Comparison of ENCODE assay signal across 2 cellular contexts in genomic region chr6:28683945-28684538, GRCh38.
TF ChIP-seq lines count a peak whose summit lies in the region.

No MANE protein-coding gene starts in this region.

TF ChIP-seq in GM12878, 131 proteins besides CTCF, POLR2A, EP300 and RAD21 (continued from another document):
- TF ChIP-seq, protein P1, sequence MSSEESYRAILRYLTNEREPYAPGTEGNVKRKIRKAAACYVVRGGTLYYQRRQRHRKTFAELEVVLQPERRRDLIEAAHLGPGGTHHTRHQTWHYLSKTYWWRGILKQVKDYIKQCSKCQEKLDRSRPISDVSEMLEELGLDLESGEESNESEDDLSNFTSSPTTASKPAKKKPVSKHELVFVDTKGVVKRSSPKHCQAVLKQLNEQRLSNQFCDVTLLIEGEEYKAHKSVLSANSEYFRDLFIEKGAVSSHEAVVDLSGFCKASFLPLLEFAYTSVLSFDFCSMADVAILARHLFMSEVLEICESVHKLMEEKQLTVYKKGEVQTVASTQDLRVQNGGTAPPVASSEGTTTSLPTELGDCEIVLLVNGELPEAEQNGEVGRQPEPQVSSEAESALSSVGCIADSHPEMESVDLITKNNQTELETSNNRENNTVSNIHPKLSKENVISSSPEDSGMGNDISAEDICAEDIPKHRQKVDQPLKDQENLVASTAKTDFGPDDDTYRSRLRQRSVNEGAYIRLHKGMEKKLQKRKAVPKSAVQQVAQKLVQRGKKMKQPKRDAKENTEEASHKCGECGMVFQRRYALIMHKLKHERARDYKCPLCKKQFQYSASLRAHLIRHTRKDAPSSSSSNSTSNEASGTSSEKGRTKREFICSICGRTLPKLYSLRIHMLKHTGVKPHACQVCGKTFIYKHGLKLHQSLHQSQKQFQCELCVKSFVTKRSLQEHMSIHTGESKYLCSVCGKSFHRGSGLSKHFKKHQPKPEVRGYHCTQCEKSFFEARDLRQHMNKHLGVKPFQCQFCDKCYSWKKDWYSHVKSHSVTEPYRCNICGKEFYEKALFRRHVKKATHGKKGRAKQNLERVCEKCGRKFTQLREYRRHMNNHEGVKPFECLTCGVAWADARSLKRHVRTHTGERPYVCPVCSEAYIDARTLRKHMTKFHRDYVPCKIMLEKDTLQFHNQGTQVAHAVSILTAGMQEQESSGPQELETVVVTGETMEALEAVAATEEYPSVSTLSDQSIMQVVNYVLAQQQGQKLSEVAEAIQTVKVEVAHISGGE (CRISPR knock-in tag; IDR thresholded peaks at IDR 0.05) = no peak
- TF ChIP-seq, protein P2, sequence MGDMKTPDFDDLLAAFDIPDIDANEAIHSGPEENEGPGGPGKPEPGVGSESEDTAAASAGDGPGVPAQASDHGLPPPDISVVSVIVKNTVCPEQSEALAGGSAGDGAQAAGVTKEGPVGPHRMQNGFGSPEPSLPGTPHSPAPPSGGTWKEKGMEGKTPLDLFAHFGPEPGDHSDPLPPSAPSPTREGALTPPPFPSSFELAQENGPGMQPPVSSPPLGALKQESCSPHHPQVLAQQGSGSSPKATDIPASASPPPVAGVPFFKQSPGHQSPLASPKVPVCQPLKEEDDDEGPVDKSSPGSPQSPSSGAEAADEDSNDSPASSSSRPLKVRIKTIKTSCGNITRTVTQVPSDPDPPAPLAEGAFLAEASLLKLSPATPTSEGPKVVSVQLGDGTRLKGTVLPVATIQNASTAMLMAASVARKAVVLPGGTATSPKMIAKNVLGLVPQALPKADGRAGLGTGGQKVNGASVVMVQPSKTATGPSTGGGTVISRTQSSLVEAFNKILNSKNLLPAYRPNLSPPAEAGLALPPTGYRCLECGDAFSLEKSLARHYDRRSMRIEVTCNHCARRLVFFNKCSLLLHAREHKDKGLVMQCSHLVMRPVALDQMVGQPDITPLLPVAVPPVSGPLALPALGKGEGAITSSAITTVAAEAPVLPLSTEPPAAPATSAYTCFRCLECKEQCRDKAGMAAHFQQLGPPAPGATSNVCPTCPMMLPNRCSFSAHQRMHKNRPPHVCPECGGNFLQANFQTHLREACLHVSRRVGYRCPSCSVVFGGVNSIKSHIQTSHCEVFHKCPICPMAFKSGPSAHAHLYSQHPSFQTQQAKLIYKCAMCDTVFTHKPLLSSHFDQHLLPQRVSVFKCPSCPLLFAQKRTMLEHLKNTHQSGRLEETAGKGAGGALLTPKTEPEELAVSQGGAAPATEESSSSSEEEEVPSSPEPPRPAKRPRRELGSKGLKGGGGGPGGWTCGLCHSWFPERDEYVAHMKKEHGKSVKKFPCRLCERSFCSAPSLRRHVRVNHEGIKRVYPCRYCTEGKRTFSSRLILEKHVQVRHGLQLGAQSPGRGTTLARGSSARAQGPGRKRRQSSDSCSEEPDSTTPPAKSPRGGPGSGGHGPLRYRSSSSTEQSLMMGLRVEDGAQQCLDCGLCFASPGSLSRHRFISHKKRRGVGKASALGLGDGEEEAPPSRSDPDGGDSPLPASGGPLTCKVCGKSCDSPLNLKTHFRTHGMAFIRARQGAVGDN (IDR thresholded peaks at IDR 0.05) = no peak
- peak; percentile 52 for TF ChIP-seq SMC3 (IDR thresholded peaks at IDR 0.05; ENCODE audit: borderline replicate concordance, low read length)
- no peak for TF ChIP-seq SMARCA5 (IDR thresholded peaks at IDR 0.05)

TF ChIP-seq in HepG2, 621 proteins besides CTCF, POLR2A, EP300 and RAD21 (continued from another document and continues in another):
- TF ChIP-seq, protein P3, sequence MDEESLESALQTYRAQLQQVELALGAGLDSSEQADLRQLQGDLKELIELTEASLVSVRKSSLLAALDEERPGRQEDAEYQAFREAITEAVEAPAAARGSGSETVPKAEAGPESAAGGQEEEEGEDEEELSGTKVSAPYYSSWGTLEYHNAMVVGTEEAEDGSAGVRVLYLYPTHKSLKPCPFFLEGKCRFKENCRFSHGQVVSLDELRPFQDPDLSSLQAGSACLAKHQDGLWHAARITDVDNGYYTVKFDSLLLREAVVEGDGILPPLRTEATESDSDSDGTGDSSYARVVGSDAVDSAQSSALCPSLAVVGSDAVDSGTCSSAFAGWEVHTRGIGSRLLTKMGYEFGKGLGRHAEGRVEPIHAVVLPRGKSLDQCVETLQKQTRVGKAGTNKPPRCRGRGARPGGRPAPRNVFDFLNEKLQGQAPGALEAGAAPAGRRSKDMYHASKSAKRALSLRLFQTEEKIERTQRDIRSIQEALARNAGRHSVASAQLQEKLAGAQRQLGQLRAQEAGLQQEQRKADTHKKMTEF (CRISPR knock-in tag; IDR thresholded peaks at IDR 0.05) = peak; percentile 37; the same call in 1 of the 2 replicates
- TF ChIP-seq, protein P4, sequence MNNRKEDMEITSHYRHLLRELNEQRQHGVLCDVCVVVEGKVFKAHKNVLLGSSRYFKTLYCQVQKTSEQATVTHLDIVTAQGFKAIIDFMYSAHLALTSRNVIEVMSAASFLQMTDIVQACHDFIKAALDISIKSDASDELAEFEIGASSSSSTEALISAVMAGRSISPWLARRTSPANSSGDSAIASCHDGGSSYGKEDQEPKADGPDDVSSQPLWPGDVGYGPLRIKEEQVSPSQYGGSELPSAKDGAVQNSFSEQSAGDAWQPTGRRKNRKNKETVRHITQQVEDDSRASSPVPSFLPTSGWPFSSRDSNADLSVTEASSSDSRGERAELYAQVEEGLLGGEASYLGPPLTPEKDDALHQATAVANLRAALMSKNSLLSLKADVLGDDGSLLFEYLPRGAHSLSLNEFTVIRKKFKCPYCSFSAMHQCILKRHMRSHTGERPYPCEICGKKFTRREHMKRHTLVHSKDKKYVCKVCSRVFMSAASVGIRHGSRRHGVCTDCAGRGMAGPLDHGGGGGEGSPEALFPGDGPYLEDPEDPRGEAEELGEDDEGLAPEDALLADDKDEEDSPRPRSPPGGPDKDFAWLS (CRISPR knock-in tag; IDR thresholded peaks at IDR 0.05; ENCODE audit: borderline replicate concordance) = no peak
- TF ChIP-seq NAIF1 (CRISPR knock-in tag; IDR thresholded peaks at IDR 0.05; ENCODE audit: borderline replicate concordance) (peak; percentile 74; the same call in 1 of the 2 replicates), ZNF331 (CRISPR knock-in tag; IDR thresholded peaks at IDR 0.05) (no peak), MED1 (CRISPR knock-in tag; IDR thresholded peaks at IDR 0.05) (peak; percentile 41; the same call in 1 of the 2 replicates), TEAD3 (CRISPR knock-in tag; optimal IDR thresholded peaks at IDR 0.05; ENCODE audit: borderline replicate concordance) (peak; percentile 67), ZNF607 (CRISPR knock-in tag; IDR thresholded peaks at IDR 0.05; ENCODE audit: borderline replicate concordance) (no peak), SALL1 (CRISPR knock-in tag; IDR thresholded peaks at IDR 0.05) (0 out of 2 replicates have a peak, but pooled peaks have one; percentile 18), ZSCAN20 (CRISPR knock-in tag; IDR thresholded peaks at IDR 0.05; ENCODE audit: borderline replicate concordance) (no peak), ZNF574 (CRISPR knock-in tag; IDR thresholded peaks at IDR 0.05) (peak; percentile 71), FOXK1 (CRISPR knock-in tag; IDR thresholded peaks at IDR 0.05; ENCODE audit: borderline replicate concordance, low read depth) (peak; percentile 20; the same call in 1 of the 2 replicates), GABPA (IDR thresholded peaks at IDR 0.05; ENCODE audit: low read depth, low read length) (no peak), GABPA (CRISPR knock-in tag; IDR thresholded peaks at IDR 0.05; ENCODE audit: low read depth) (0 out of 2 replicates have a peak, but pooled peaks have one; percentile 28), ZFP41 (CRISPR knock-in tag; IDR thresholded peaks at IDR 0.05; ENCODE audit: borderline replicate concordance) (no peak), FOXA3 (CRISPR knock-in tag; IDR thresholded peaks at IDR 0.05) (peak; percentile 33; the same call in 1 of the 2 replicates), MIXL1 (CRISPR knock-in tag; IDR thresholded peaks at IDR 0.05) (peak; percentile 70; the same call in 1 of the 2 replicates)
- TF ChIP-seq, protein P5, sequence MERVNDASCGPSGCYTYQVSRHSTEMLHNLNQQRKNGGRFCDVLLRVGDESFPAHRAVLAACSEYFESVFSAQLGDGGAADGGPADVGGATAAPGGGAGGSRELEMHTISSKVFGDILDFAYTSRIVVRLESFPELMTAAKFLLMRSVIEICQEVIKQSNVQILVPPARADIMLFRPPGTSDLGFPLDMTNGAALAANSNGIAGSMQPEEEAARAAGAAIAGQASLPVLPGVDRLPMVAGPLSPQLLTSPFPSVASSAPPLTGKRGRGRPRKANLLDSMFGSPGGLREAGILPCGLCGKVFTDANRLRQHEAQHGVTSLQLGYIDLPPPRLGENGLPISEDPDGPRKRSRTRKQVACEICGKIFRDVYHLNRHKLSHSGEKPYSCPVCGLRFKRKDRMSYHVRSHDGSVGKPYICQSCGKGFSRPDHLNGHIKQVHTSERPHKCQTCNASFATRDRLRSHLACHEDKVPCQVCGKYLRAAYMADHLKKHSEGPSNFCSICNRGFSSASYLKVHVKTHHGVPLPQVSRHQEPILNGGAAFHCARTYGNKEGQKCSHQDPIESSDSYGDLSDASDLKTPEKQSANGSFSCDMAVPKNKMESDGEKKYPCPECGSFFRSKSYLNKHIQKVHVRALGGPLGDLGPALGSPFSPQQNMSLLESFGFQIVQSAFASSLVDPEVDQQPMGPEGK (CRISPR knock-in tag; IDR thresholded peaks at IDR 0.05) = 0 out of 2 replicates have a peak, but pooled peaks have one; percentile 18
- TF ChIP-seq, protein P6, sequence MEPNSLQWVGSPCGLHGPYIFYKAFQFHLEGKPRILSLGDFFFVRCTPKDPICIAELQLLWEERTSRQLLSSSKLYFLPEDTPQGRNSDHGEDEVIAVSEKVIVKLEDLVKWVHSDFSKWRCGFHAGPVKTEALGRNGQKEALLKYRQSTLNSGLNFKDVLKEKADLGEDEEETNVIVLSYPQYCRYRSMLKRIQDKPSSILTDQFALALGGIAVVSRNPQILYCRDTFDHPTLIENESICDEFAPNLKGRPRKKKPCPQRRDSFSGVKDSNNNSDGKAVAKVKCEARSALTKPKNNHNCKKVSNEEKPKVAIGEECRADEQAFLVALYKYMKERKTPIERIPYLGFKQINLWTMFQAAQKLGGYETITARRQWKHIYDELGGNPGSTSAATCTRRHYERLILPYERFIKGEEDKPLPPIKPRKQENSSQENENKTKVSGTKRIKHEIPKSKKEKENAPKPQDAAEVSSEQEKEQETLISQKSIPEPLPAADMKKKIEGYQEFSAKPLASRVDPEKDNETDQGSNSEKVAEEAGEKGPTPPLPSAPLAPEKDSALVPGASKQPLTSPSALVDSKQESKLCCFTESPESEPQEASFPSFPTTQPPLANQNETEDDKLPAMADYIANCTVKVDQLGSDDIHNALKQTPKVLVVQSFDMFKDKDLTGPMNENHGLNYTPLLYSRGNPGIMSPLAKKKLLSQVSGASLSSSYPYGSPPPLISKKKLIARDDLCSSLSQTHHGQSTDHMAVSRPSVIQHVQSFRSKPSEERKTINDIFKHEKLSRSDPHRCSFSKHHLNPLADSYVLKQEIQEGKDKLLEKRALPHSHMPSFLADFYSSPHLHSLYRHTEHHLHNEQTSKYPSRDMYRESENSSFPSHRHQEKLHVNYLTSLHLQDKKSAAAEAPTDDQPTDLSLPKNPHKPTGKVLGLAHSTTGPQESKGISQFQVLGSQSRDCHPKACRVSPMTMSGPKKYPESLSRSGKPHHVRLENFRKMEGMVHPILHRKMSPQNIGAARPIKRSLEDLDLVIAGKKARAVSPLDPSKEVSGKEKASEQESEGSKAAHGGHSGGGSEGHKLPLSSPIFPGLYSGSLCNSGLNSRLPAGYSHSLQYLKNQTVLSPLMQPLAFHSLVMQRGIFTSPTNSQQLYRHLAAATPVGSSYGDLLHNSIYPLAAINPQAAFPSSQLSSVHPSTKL (CRISPR knock-in tag; IDR thresholded peaks at IDR 0.05) = 0 out of 2 replicates have a peak, but pooled peaks have one; percentile 30
- TF ChIP-seq, protein P7, sequence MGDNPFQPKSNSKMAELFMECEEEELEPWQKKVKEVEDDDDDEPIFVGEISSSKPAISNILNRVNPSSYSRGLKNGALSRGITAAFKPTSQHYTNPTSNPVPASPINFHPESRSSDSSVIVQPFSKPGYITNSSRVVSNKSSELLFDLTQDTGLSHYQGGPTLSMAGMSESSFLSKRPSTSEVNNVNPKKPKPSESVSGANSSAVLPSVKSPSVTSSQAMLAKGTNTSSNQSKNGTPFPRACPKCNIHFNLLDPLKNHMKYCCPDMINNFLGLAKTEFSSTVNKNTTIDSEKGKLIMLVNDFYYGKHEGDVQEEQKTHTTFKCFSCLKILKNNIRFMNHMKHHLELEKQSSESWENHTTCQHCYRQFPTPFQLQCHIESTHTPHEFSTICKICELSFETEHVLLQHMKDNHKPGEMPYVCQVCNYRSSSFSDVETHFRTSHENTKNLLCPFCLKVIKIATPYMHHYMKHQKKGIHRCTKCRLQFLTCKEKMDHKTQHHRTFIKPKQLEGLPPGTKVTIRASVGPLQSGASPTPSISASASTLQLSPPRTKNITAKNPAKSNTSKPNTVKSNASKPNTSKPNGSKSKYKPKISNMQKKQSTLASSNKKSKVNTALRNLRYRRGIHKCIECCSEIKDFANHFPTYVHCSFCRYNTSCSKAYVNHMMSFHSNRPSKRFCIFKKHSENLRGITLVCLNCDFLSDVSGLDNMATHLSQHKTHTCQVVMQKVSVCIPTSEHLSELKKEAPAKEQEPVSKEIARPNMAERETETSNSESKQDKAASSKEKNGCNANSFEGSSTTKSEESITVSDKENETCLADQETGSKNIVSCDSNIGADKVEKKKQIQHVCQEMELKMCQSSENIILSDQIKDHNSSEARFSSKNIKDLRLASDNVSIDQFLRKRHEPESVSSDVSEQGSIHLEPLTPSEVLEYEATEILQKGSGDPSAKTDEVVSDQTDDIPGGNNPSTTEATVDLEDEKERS (CRISPR knock-in tag; IDR thresholded peaks at IDR 0.05) = peak; percentile 56; the same call in 1 of the 2 replicates
- TF ChIP-seq, protein P8, sequence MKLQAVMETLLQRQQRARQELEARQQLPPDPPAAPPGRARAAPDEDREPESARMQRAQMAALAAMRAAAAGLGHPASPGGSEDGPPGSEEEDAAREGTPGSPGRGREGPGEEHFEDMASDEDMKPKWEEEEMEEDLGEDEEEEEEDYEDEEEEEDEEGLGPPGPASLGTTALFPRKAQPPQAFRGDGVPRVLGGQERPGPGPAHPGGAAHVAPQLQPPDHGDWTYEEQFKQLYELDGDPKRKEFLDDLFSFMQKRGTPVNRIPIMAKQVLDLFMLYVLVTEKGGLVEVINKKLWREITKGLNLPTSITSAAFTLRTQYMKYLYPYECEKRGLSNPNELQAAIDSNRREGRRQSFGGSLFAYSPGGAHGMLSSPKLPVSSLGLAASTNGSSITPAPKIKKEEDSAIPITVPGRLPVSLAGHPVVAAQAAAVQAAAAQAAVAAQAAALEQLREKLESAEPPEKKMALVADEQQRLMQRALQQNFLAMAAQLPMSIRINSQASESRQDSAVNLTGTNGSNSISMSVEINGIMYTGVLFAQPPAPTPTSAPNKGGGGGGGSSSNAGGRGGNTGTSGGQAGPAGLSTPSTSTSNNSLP (IDR thresholded peaks at IDR 0.05; ENCODE audit: low read depth, low read length) = peak; percentile 82
